Comparison of ENCODE assay signal across 8 cellular contexts in genomic region chr2:240436626-240437180, GRCh38. TPM values are rescaled to one million over a fixed set of nuclear protein-coding genes. Genes with fewer than 3 reads are reported as not detected.
DNase-seq lines count a peak whose midpoint lies in the region; ATAC-seq and TF ChIP-seq lines count a peak whose summit lies in the region.

No MANE protein-coding gene starts in this region.

- intact Hi-C loops in lower lobe of right lung (cut with DNase I), result no loop called here

- H3K36me3 Mint-ChIP-seq in activated CD4-positive, alpha-beta T cell treated with anti-CD3 and anti-CD28 coated beads, Interleukin-2, amount 10 ng/mL, durations not matched to agents 7 days and 5 days (ENCODE audit: low read depth), result no peaks in the 10 kb centered on the region
- no peaks in the 10 kb centered on the region for H3K36me3 Mint-ChIP-seq in central memory CD8-positive, alpha-beta T cell (ENCODE audit: insufficient read depth)

- no peak for ATAC-seq in central memory CD8-positive, alpha-beta T cell (replicated peaks; ENCODE audit: extremely low read depth, poor library complexity, severe bottlenecking)
- no peak for ATAC-seq in lower lobe of right lung
- ATAC-seq in upper lobe of left lung (ENCODE audit: low FRiP score in 2 of 2), result no peak
- ATAC-seq in GM18505 (IDR thresholded peaks at IDR 0.05; ENCODE audit: unreplicated experiment), result no peak

- H3K27ac ChIP-seq in lower lobe of right lung (no peak overlapping the region), upper lobe of left lung (peak overlapping the region in 3 of 4 donors; percentile 83 to 89 (median 85))

- no peak for TF ChIP-seq EP300 in upper lobe of left lung (IDR thresholded peaks at IDR 0.05)

- no peak for DNase-seq in activated CD4-positive, alpha-beta T cell treated with anti-CD3 and anti-CD28 coated beads, Interleukin-2, amount 10 ng/mL, durations not matched to agents 7 days and 5 days
- no peak for DNase-seq in activated CD4-positive, alpha-beta T cell treated with anti-CD3 and anti-CD28 coated beads, Interleukin-2, amount 50 U/mL, for 1 hour
- no peak for DNase-seq in central memory CD8-positive, alpha-beta T cell (ENCODE audit: low spot score in 2 of 2)
- DNase-seq in lower lobe of right lung (peak; percentile 51), upper lobe of left lung (peak in 1 of 2 donors; percentile 88), AML-193 (lab: John Stamatoyannopoulos, UW) (no peak), NOMO-1 treated with DMSO at 0.1 percent for 48 hours (lab: John Stamatoyannopoulos, UW; ENCODE audit: unreplicated experiment) (no peak)

- CTCF ChIA-PET in activated CD4-positive, alpha-beta T cell treated with anti-CD3 and anti-CD28 coated beads, Interleukin-2, amount 10 ng/mL, durations not matched to agents 7 days and 5 days (lab: Charles Lee), result interaction anchor here (1.2 to 1.6 kb wide), 4 partner anchors 9 to 204 kb away, joined by 4 to 9 read pairs (median 5); no protein-coding TSS in a partner anchor

- H3K9me3 Mint-ChIP-seq in activated CD4-positive, alpha-beta T cell treated with anti-CD3 and anti-CD28 coated beads, Interleukin-2, amount 10 ng/mL, durations not matched to agents 7 days and 5 days, result no peaks in the 10 kb centered on the region
- no peaks in the 10 kb centered on the region for H3K9me3 Mint-ChIP-seq in central memory CD8-positive, alpha-beta T cell

- H3K27me3 ChIP-seq in lower lobe of right lung (ENCODE audit: low read depth) (peaks cover 37% of the 10 kb centered on the region), upper lobe of left lung (peaks cover 0 to 11% (median 0%) of the 10 kb centered on the region in 4 donors)

- no peak overlapping the region for H3K27ac Mint-ChIP-seq in activated CD4-positive, alpha-beta T cell treated with anti-CD3 and anti-CD28 coated beads, Interleukin-2, amount 10 ng/mL, durations not matched to agents 7 days and 5 days
- no peak overlapping the region for H3K27ac Mint-ChIP-seq in central memory CD8-positive, alpha-beta T cell (ENCODE audit: low read depth)

- H3K27me3 Mint-ChIP-seq in activated CD4-positive, alpha-beta T cell treated with anti-CD3 and anti-CD28 coated beads, Interleukin-2, amount 10 ng/mL, durations not matched to agents 7 days and 5 days, result peaks cover 14% of the 10 kb centered on the region
- H3K27me3 Mint-ChIP-seq in central memory CD8-positive, alpha-beta T cell, result peaks cover 42% of the 10 kb centered on the region

- no peak for TF ChIP-seq CTCF in lower lobe of right lung (IDR thresholded peaks at IDR 0.05)
- TF ChIP-seq CTCF in upper lobe of left lung (IDR thresholded peaks at IDR 0.05), result no peak

- H3K4me1 ChIP-seq in lower lobe of right lung (peaks cover 29% of the 10 kb centered on the region), upper lobe of left lung (peaks cover 16 to 35% (median 26%) of the 10 kb centered on the region in 4 donors)

- TF ChIP-seq POLR2A in upper lobe of left lung (IDR thresholded peaks at IDR 0.05) (no peak), GM18505 (IDR thresholded peaks at IDR 0.05; ENCODE audit: borderline replicate concordance, extremely low read depth, insufficient read depth, insufficient read length) (no peak)

- H3K36me3 ChIP-seq in lower lobe of right lung, result no peaks in the 10 kb centered on the region
- no peaks in the 10 kb centered on the region for H3K36me3 ChIP-seq in upper lobe of left lung

- H3K4me1 Mint-ChIP-seq in activated CD4-positive, alpha-beta T cell treated with anti-CD3 and anti-CD28 coated beads, Interleukin-2, amount 10 ng/mL, durations not matched to agents 7 days and 5 days, result peaks cover 13% of the 10 kb centered on the region
- peaks cover 10% of the 10 kb centered on the region for H3K4me1 Mint-ChIP-seq in central memory CD8-positive, alpha-beta T cell

- no peaks in the 10 kb centered on the region for H3K9me3 ChIP-seq in lower lobe of right lung
- H3K9me3 ChIP-seq in upper lobe of left lung, result no peaks in the 10 kb centered on the region

- 11 to 13% methylated on average over 9 to 35 of the region's 37 CpGs for WGBS in upper lobe of left lung, 2 donors

- POLR2A ChIA-PET in activated CD4-positive, alpha-beta T cell treated with anti-CD3 and anti-CD28 coated beads, Interleukin-2, amount 10 ng/mL, durations not matched to agents 7 days and 5 days (lab: Charles Lee), result no interaction called here

- H3K4me3 Mint-ChIP-seq in activated CD4-positive, alpha-beta T cell treated with anti-CD3 and anti-CD28 coated beads, Interleukin-2, amount 10 ng/mL, durations not matched to agents 7 days and 5 days, result peak overlapping the region; percentile 63
- H3K4me3 Mint-ChIP-seq in central memory CD8-positive, alpha-beta T cell, result peak overlapping the region; percentile 56

- H3K4me3 ChIP-seq in lower lobe of right lung, result peak overlapping the region; percentile 68
- peak overlapping the region; percentile 35 to 76 (median 65) for H3K4me3 ChIP-seq in upper lobe of left lung

RNA-seq across cellular contexts. Expression of gene GPC1, which starts 1.2 kb away (rescaled TPM):
- total RNA-seq in activated CD4-positive, alpha-beta T cell treated with anti-CD3 and anti-CD28 coated beads, Interleukin-2, amount 10 ng/mL, durations not matched to agents 7 days and 5 days, result 1 to 10 TPM; 7.3 to 7.5 TPM
- 14.7 TPM for total RNA-seq in lower lobe of right lung
- 10 to 100 TPM; 16.8 to 45.5 (median 33.2) TPM for total RNA-seq in upper lobe of left lung
